In the genomic region with DNA sequence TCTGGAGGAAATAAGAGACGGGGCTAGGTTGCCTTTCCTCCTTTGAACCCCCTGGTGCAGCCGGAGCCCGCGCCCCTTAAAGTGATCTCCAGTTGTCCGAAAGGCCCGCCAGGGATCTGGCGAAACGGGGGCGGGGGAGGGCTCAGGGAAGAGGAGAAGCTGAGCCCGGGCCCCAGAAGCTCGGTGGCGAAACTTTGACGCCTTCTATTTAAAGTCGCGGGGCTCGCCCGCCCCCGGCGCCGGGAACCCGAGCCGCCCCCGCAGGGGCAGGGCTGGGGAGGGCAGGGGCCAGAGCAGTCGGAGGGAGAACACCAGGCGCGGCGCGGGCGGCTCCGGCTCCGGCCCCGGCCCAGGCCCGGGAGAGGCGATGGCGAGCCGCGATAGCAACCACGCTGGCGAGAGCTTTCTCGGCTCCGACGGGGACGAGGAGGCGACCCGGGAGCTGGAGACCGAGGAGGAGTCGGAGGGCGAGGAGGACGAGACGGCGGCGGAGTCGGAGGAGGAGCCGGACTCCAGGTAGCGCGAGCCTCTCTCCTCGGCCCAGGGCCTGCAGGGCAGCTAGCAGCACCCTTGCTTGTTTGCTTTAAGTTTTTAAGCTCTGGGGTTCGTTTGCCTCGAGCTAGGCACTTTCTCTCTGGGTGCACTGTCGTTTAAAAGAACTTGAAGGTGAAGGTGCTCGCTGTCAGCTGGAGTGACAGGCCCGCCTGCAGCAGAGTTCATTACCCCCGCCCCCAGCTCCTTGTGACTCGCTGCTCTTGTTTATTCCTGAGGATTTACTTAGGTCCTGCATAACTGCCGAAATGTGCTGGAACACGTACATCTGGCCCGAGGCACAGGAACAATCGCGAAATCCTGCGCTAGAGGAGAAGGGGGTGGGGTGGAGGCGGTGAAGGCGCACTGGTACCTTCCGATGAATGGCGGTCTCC, we compare ENCODE assay signal across 10 cellular contexts. TPM values are rescaled to one million over a fixed set of nuclear protein-coding genes. Genes with fewer than 3 reads are reported as not detected.
DNase-seq lines count a peak whose midpoint lies in the region; ATAC-seq lines count a peak whose summit lies in the region.
"Had no signal": no experiment of that assay in that cellular context is flagged by ENCODE, and none has a peak within 500 bp of the region (broad histone marks: within the 10 kb centered on the region; RNA-seq: fewer than 3 reads in every experiment).

A gene (plus strand): TSS at position 296 of the 926 bp plus-strand sequence. CDS start 72 bp downstream, at position 368.

- no peak within 1 kb of the TSS for H2BK12ac ChIP-seq in neuronal stem cell (ENCODE audit: low read length)

- no peaks in the 10 kb centered on the region for H3K79me1 ChIP-seq in neuronal stem cell (ENCODE audit: low read depth, low read length)

- peak; percentile 31 for DNase-seq in AG08395 (ENCODE audit: low spot score)
- DNase-seq in adipocyte (ENCODE audit: low read depth) = peak; percentile 74
- peak; percentile 75 for DNase-seq in Right ventricle myocardium inferior (ENCODE audit: missing footprints)
- peak; percentile 21 for DNase-seq in neuronal stem cell (ENCODE audit: low spot score)
- no peak for DNase-seq in NCI-H774 (lab: John Stamatoyannopoulos, UW)
- no peak for DNase-seq in superior temporal gyrus (ENCODE audit: extremely low spot score)
- DNase-seq: NCI-H526; stimulated activated CD4-positive, alpha-beta T cell treated with anti-CD3 and anti-CD28 coated beads, Interleukin-15, amount 100 ng/mL, for 24 hours had no signal

- no peak within 1 kb of the TSS for H2BK5ac ChIP-seq in neuronal stem cell (ENCODE audit: low read length)

- H4K91ac ChIP-seq in neuronal stem cell (ENCODE audit: low read depth, low read length, poor library complexity) = no peak within 1 kb of the TSS

- peak within 1 kb of the TSS; percentile 67 for H3K4me2 ChIP-seq in neuronal stem cell (ENCODE audit: insufficient read depth, low read length, poor library complexity, severe bottlenecking)

- no peaks in the 10 kb centered on the region for H3K27me3 ChIP-seq in adipocyte (replicated peaks; ENCODE audit: control insufficient read depth, insufficient read depth, low read length)
- H3K27me3 ChIP-seq in neuronal stem cell (ENCODE audit: control insufficient read depth in 3 of 3, insufficient read depth in 3 of 3, low read depth in 1 of 3, low read length in 3 of 3) = peaks cover 0 to 7% (median 0%) of the 10 kb centered on the region in 3 experiments

- H2AFZ ChIP-seq in neuronal stem cell (ENCODE audit: low read length) = no peak within 1 kb of the TSS

- ATAC-seq in Right ventricle myocardium inferior (peak; percentile 75), GM19455 (IDR thresholded peaks at IDR 0.05; ENCODE audit: unreplicated experiment) (no peak), GM18858 (IDR thresholded peaks at IDR 0.05; ENCODE audit: unreplicated experiment) (no peak)

- peak within 1 kb of the TSS; percentile 25 for H2AK5ac ChIP-seq in neuronal stem cell (ENCODE audit: low read depth, low read length)

- H3K9ac ChIP-seq in adipocyte (ENCODE audit: low read length) (peak within 1 kb of the TSS; percentile 85), neuronal stem cell (ENCODE audit: low read depth, low read length, poor library complexity) (no peak within 1 kb of the TSS)

- no peak within 1 kb of the TSS for H2BK15ac ChIP-seq in neuronal stem cell (ENCODE audit: low read length)

- no peak within 1 kb of the TSS for H3K14ac ChIP-seq in neuronal stem cell (ENCODE audit: low read length)

- no peaks in the 10 kb centered on the region for H3K9me3 ChIP-seq in adipocyte (ENCODE audit: control insufficient read depth, low read length)
- peaks cover 0 to 2% of the 10 kb centered on the region in 2 donors for H3K9me3 ChIP-seq in neuronal stem cell (replicated peaks in 1 of 2; ENCODE audit: control insufficient read depth in 2 of 2, insufficient read depth in 1 of 2, low read depth in 1 of 2, low read length in 2 of 2)

- H4K8ac ChIP-seq in neuronal stem cell (ENCODE audit: low read depth, low read length) = no peak within 1 kb of the TSS

- H3K4me3 ChIP-seq in adipocyte (ENCODE audit: low read length) = peak within 1 kb of the TSS; percentile 82
- H3K4me3 ChIP-seq in neuronal stem cell (ENCODE audit: low read length in 2 of 2) = peak within 1 kb of the TSS in 1 of 2 donors; percentile 76

- intact Hi-C loops in Right ventricle myocardium inferior (cut with DNase I) = loop anchor here (5.0 to 10.0 kb wide), 3 partner anchors 37 to 395 kb away; no protein-coding TSS in a partner anchor

- no peak within 1 kb of the TSS for H3K4ac ChIP-seq in neuronal stem cell (ENCODE audit: low read length)

- H3K36me3 ChIP-seq in adipocyte (ENCODE audit: control insufficient read depth, insufficient read depth, low read length, severe bottlenecking) (peaks cover 7% of the 10 kb centered on the region), neuronal stem cell (replicated peaks in 1 of 2; ENCODE audit: control insufficient read depth in 2 of 2, insufficient read depth in 2 of 2, low read length in 2 of 2) (peaks cover 0 to 34% of the 10 kb centered on the region in 2 donors)

- peak within 1 kb of the TSS; percentile 5 for H2BK120ac ChIP-seq in neuronal stem cell (ENCODE audit: low read depth, low read length)

- no CpG with 5 or more reads among the region's 74 CpGs for WGBS in neuronal stem cell (ENCODE audit: extremely low coverage in 2 of 2, insufficient read length in 2 of 2, insufficient replicate concordance in 1 of 2), 2 donors

- H3K18ac ChIP-seq in neuronal stem cell (ENCODE audit: low read length) = peak within 1 kb of the TSS; percentile 86

- H3K27ac ChIP-seq in neuronal stem cell (replicated peaks; ENCODE audit: low read length) = no peak within 1 kb of the TSS

- H3K4me1 ChIP-seq in adipocyte (ENCODE audit: control insufficient read depth, insufficient read depth, low read length) (peaks cover 42% of the 10 kb centered on the region), neuronal stem cell (ENCODE audit: control insufficient read depth in 2 of 2, insufficient read depth in 1 of 2, low read depth in 1 of 2, low read length in 2 of 2) (peaks cover 0 to 7% of the 10 kb centered on the region in 2 donors)

- no peak within 1 kb of the TSS for H3K23ac ChIP-seq in neuronal stem cell (ENCODE audit: low read depth, low read length, poor library complexity)

RNA-seq across cellular contexts. Expression of the gene that starts here (rescaled TPM):
- 886 TPM for total RNA-seq in Right ventricle myocardium inferior
- 0.25 TPM for polyA plus RNA-seq in neuronal stem cell (2013, experiment 1 of 2)
- 0.42 TPM for polyA plus RNA-seq in neuronal stem cell (2013, experiment 2 of 2)

Comparison
In these comparisons a context has a peak if more than half of its experiments do, and no peak if none do; other contexts are left out.
1. DNase-seq: peak in AG08395 (single experiment), adipocyte (single experiment), Right ventricle myocardium inferior (single experiment) and neuronal stem cell (single experiment); none in NCI-H774 (single experiment) and superior temporal gyrus (single experiment).